Comparison of ENCODE assay signal across 10 cellular contexts in the genomic region with DNA sequence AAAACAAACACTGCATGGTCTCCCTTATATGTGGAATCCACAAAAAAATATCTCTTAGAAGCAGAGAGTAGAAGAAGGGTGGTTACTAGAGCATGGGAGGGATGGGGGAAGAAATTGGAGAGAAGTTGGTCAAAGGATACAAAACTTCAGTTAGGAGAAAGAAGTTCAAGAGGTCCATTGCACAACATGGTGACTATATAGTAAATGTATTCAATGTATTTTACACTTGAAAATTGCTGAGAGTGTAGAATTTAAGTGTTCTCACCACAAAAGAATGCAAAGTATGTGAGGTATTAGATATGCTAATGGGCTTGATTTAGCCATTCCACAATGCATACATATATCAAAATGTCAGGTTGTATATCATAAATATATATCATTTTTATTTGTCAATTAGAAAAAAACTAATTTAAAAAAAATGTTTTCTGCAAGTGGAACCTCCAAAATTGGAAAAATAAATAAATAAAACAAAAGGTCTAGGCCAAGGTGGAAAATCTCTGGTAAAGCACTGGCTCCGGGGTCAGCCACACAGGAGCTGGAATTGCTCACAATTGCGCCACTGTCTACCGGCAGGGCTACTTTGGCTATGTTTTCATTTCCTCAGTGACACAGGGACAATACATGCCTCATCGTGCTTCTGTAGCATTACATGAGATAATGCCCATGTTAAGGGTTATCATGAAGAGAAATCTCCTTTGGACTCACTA.
A peak's percentile ranks its signal among the peaks of the same experiment; 100 is the strongest.
DNase-seq lines count a peak whose midpoint lies in the region; ATAC-seq and TF ChIP-seq lines count a peak whose summit lies in the region.
"Had no signal": no experiment of that assay in that cellular context is flagged by ENCODE, and none has a peak within 500 bp of the region (broad histone marks: within the 10 kb centered on the region; RNA-seq: fewer than 3 reads in every experiment).

No MANE protein-coding gene starts in this region.

- intact Hi-C loops in naive thymus-derived CD4-positive, alpha-beta T cell (cut with micrococcal nuclease) = no loop called here

- no peaks in the 10 kb centered on the region for H3K4me1 ChIP-seq in naive thymus-derived CD4-positive, alpha-beta T cell (ENCODE audit: control insufficient read depth in 2 of 2, insufficient read depth in 2 of 2, low read length in 2 of 2)

- DNase-seq in H4 (ENCODE audit: low spot score) (peak; percentile 6), RWPE1 (ENCODE audit: low spot score) (peak; percentile 38), epithelial cell of esophagus (ENCODE audit: low read depth) (peak; percentile 57), DMS153 treated with DMSO at 0.1 percent for 48 hours (lab: John Stamatoyannopoulos, UW; ENCODE audit: unreplicated experiment) (no peak), AG08396 (ENCODE audit: low spot score) (no peak)
- no peak for DNase-seq in naive thymus-derived CD4-positive, alpha-beta T cell
- DNase-seq in activated CD8-positive, alpha-beta memory T cell treated with anti-CD3 and anti-CD28 coated beads, Interleukin-2, amount 50 U/mL, for 4 hours = no peak
- DNase-seq: kidney had no signal

- H3K36me3 ChIP-seq in naive thymus-derived CD4-positive, alpha-beta T cell (ENCODE audit: control insufficient read depth in 2 of 3, insufficient read depth in 3 of 3, low read length in 3 of 3) = no peaks in the 10 kb centered on the region

- H3K27ac Mint-ChIP-seq in naive thymus-derived CD4-positive, alpha-beta T cell = no peak overlapping the region

- peaks cover 4 to 30% (median 18%) of the 10 kb centered on the region in 5 donors for H3K27me3 Mint-ChIP-seq in naive thymus-derived CD4-positive, alpha-beta T cell

- no peaks in the 10 kb centered on the region for H3K27me3 ChIP-seq in naive thymus-derived CD4-positive, alpha-beta T cell (ENCODE audit: control insufficient read depth in 2 of 2, insufficient read depth in 2 of 2, low read length in 2 of 2)

- CTCF ChIA-PET in RWPE1 (lab: Yijun Ruan, JAX) = no interaction called here
- CTCF ChIA-PET in naive thymus-derived CD4-positive, alpha-beta T cell (lab: Charles Lee) = interaction anchor here (0.7 kb wide), 1 partner anchor 85 kb away, joined by 4 read pairs; no protein-coding TSS in a partner anchor

- no peaks in the 10 kb centered on the region for H3K9me3 ChIP-seq in naive thymus-derived CD4-positive, alpha-beta T cell (ENCODE audit: control insufficient read depth in 2 of 3, low read length in 3 of 3)

- no peak overlapping the region for H3K4me3 ChIP-seq in epithelial cell of esophagus (ENCODE audit: low read length)
- H3K4me3 ChIP-seq in naive thymus-derived CD4-positive, alpha-beta T cell (ENCODE audit: low read length) = no peak overlapping the region

- peak overlapping the region; percentile 71; the same call in 1 of the 2 replicates for H3K27ac ChIP-seq in RWPE1
- H3K27ac ChIP-seq in naive thymus-derived CD4-positive, alpha-beta T cell (ENCODE audit: low read depth, low read length) = no peak overlapping the region

- no peaks in the 10 kb centered on the region for H3K36me3 Mint-ChIP-seq in naive thymus-derived CD4-positive, alpha-beta T cell

- POLR2A ChIA-PET in RWPE1 (lab: Yijun Ruan, JAX; ENCODE audit: low non-redundant PET) = no interaction called here
- POLR2A ChIA-PET in naive thymus-derived CD4-positive, alpha-beta T cell (lab: Charles Lee) = no interaction called here

- TF ChIP-seq CTCF in RWPE1 (conservative IDR thresholded peaks at IDR 0.05; ENCODE audit: low read depth) (no peak), epithelial cell of esophagus (IDR thresholded peaks at IDR 0.05; ENCODE audit: insufficient read depth, low read depth, low read length, missing control alignments) (no peak)

- peaks cover 0 to 10% (median 7%) of the 10 kb centered on the region in 7 donors for H3K4me1 Mint-ChIP-seq in naive thymus-derived CD4-positive, alpha-beta T cell

- peaks cover 0 to 7% (median 0%) of the 10 kb centered on the region in 11 donors for H3K9me3 Mint-ChIP-seq in naive thymus-derived CD4-positive, alpha-beta T cell

- peak; percentile 46 for ATAC-seq in naive thymus-derived CD4-positive, alpha-beta T cell
- ATAC-seq in GM19035 (IDR thresholded peaks at IDR 0.05; ENCODE audit: unreplicated experiment) = no peak
- ATAC-seq: Right ventricle myocardium inferior had no signal

- no peak overlapping the region for H3K4me3 Mint-ChIP-seq in naive thymus-derived CD4-positive, alpha-beta T cell

Comparison
In these comparisons a context has a peak if more than half of its experiments do, and no peak if none do; other contexts are left out.
1. DNase-seq: peak in H4 (single experiment), RWPE1 (single experiment) and epithelial cell of esophagus (single experiment); none in naive thymus-derived CD4-positive, alpha-beta T cell (0 of 9), DMS153 treated with DMSO at 0.1 percent for 48 hours (single experiment), activated CD8-positive, alpha-beta memory T cell treated with anti-CD3 and anti-CD28 coated beads, Interleukin-2, amount 50 U/mL, for 4 hours (single experiment) and AG08396 (single experiment).